In the genomic region with DNA sequence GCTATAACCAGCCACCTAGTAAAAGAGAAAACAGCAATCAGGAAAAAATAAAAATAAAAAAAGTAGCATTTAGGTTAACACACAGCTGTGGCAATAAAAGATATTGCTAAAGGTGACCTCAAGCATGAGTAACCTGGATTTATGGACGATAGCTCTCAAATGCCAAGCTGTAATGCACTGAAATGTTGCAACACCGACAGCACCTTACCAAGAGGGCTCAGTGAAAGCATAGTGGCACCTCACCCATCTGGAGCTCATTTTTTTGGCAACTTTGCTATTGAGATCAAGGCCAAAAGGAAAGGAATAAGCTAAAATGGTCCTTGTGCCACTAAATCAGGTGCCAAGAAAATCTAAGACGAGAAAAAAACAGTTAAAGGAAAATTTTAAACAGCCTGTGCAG, we compare ENCODE assay signal across 21 cellular contexts. TPM values are rescaled to one million over a fixed set of nuclear protein-coding genes. Genes with fewer than 3 reads are reported as not detected.
DNase-seq lines count a peak whose midpoint lies in the region; ATAC-seq, FAIRE-seq and TF ChIP-seq lines count a peak whose summit lies in the region.
"Had no signal": no experiment of that assay in that cellular context is flagged by ENCODE, and none has a peak within 500 bp of the region (broad histone marks: within the 10 kb centered on the region; RNA-seq: fewer than 3 reads in every experiment).

No MANE protein-coding gene starts in this region.

- H3K36me3 ChIP-seq in KMS-11 (ENCODE audit: insufficient read depth) (no peaks in the 10 kb centered on the region), keratinocyte (ENCODE audit: control insufficient read depth in 2 of 2, extremely low read depth in 1 of 2, insufficient read depth in 2 of 2, low read length in 2 of 2) (peaks cover 18 to 24% of the 10 kb centered on the region in 2 experiments)

- H3K4me3 ChIP-seq in A549 (no peak overlapping the region), KMS-11 (IDR thresholded peaks at IDR 0.05; ENCODE audit: insufficient read depth, low read depth, low read length) (no peak overlapping the region), keratinocyte (ENCODE audit: control insufficient read depth in 2 of 3, extremely low read depth in 1 of 3, insufficient read depth in 2 of 3, low read depth in 1 of 3, low read length in 3 of 3) (peak overlapping the region; percentile 60 to 98 (median 96))
- H3K4me3 ChIP-seq: adrenal gland, gastrocnemius medialis, K562, left ventricle myocardium inferior, psoas muscle, spleen had no signal

- no peak for ATAC-seq in A549
- ATAC-seq: activated CD8-positive, alpha-beta T cell treated with anti-CD3 and anti-CD28 coated beads, Interleukin-2, amount 10 ng/mL, durations not matched to agents 7 days and 5 days; gastrocnemius medialis; K562; psoas muscle; stimulated activated memory B cell treated with anti-CD40 and anti-IgM and Interleukin-4, amounts not matched to agents 10 μg/mL and 1 μg/mL and 100 μg/mL, for 72 hours had no signal

- H3K79me2 ChIP-seq in KMS-11 (ENCODE audit: insufficient read depth, low read depth), result no peaks in the 10 kb centered on the region; the same call in 1 of the 2 replicates
- peaks cover 50% of the 10 kb centered on the region for H3K79me2 ChIP-seq in keratinocyte (ENCODE audit: control insufficient read depth, insufficient read depth, low read length)

- POLR2A ChIA-PET in A549 (lab: Yijun Ruan, JAX), result no interaction called here

- TF ChIP-seq CTCF in A549 (IDR thresholded peaks at IDR 0.05), result no peak
- no peak for TF ChIP-seq CTCF in KMS-11 (conservative IDR thresholded peaks at IDR 0.05; ENCODE audit: low read depth, low read length)
- TF ChIP-seq CTCF in keratinocyte (optimal IDR thresholded peaks at IDR 0.05 in 1 of 3, IDR thresholded peaks at IDR 0.05 in 1 of 3, conservative IDR thresholded peaks at IDR 0.05 in 1 of 3; ENCODE audit: extremely low read depth in 1 of 3, insufficient read depth in 2 of 3, low read length in 3 of 3), result no peak

- no peak for TF ChIP-seq POLR2A in A549 (IDR thresholded peaks at IDR 0.05; ENCODE audit: low read length)

- H3K27me3 ChIP-seq in KMS-11 (ENCODE audit: insufficient read depth, low read depth), result no peaks in the 10 kb centered on the region
- H3K27me3 ChIP-seq in keratinocyte (ENCODE audit: control insufficient read depth, extremely low read depth, insufficient read depth, low read length), result no peaks in the 10 kb centered on the region
- H3K27me3 ChIP-seq: adrenal gland, gastrocnemius medialis, spleen had no signal

- no peaks in the 10 kb centered on the region for H3K9me1 ChIP-seq in keratinocyte (ENCODE audit: control insufficient read depth, extremely low read depth, insufficient read depth, low read length)

- dilution Hi-C loops in keratinocyte (cut with MboI; ENCODE audit: extremely low pct_ligation_motif_present, low sequenced_read_pairs), result no loop called here

- peaks cover 22% of the 10 kb centered on the region for H3K4me1 ChIP-seq in A549
- H3K4me1 ChIP-seq in KMS-11 (ENCODE audit: low read depth, poor library complexity, severe bottlenecking), result peaks cover 23% of the 10 kb centered on the region
- H3K4me1 ChIP-seq in keratinocyte (ENCODE audit: control insufficient read depth, extremely low read depth, insufficient read depth, low read length), result peaks cover 12% of the 10 kb centered on the region

- H3K9me3 ChIP-seq in A549, result no peaks in the 10 kb centered on the region; the same call in 2 of the 3 replicates
- H3K9me3 ChIP-seq in keratinocyte (ENCODE audit: control insufficient read depth, low read depth, low read length), result no peaks in the 10 kb centered on the region
- H3K9me3 ChIP-seq: adrenal gland, gastrocnemius medialis, left ventricle myocardium inferior, psoas muscle, spleen had no signal

- DNase-seq in A549 (ENCODE audit: low read depth in 1 of 2, low spot score in 1 of 2) (no peak), SW480 (ENCODE audit: low spot score) (peak; percentile 19), keratinocyte (ENCODE audit: low read depth, low spot score) (no peak), NCI-H146 treated with DMSO at 0.1 percent for 48 hours (lab: John Stamatoyannopoulos, UW; ENCODE audit: unreplicated experiment) (no peak), GM19240 (ENCODE audit: insufficient read length, low spot score) (no peak)
- DNase-seq in effector CD8-positive, alpha-beta T cell (lab: John Stamatoyannopoulos, UW), result no peak
- DNase-seq in stimulated activated CD4-positive, alpha-beta T cell treated with anti-CD3 and anti-CD28 coated beads, Interleukin-4, amount 100 ng/mL, for 1 hour, result no peak
- DNase-seq: activated CD8-positive, alpha-beta T cell treated with anti-CD3 and anti-CD28 coated beads, Interleukin-2, amount 10 ng/mL, durations not matched to agents 7 days and 5 days; gastrocnemius medialis; GDM1; left ventricle myocardium inferior; NCI-H1417 treated with DMSO at 0.1 percent for 48 hours; NCI-H524 treated with DMSO at 0.1 percent for 48 hours; psoas muscle; spleen had no signal

- H3K4me2 ChIP-seq in A549, result peak overlapping the region; percentile 94; the same call in 2 of the 3 replicates
- H3K4me2 ChIP-seq in KMS-11, result 0 out of 2 replicates have a peak overlapping the region, but pooled peaks have one; percentile 78
- H3K4me2 ChIP-seq in keratinocyte (ENCODE audit: control insufficient read depth, extremely low read depth, insufficient read depth, low read depth, low read length), result peak overlapping the region; percentile 78

- no peak for TF ChIP-seq EP300 in A549 (IDR thresholded peaks at IDR 0.05)

- TF ChIP-seq RAD21 in A549 (conservative IDR thresholded peaks at IDR 0.05 in 1 of 2, IDR thresholded peaks at IDR 0.05 in 1 of 2), result no peak

- WGBS in A549 (ENCODE audit: missing lambda C conversion rate), result 67% methylated on average over 3 of the region's 3 CpGs

- H3K9ac ChIP-seq in KMS-11 (no peak overlapping the region), keratinocyte (ENCODE audit: control insufficient read depth, extremely low read depth, insufficient read depth, low read length) (peak overlapping the region; percentile 24)

- FAIRE-seq in A549 (lab: Jason Lieb, UNC), result no peak
- peak; percentile 68 for FAIRE-seq in keratinocyte (lab: Jason Lieb, UNC)
- FAIRE-seq: endothelial cell of umbilical vein, K562, RCC 7860 had no signal

- CTCF ChIA-PET in A549 (lab: Yijun Ruan, JAX), result interaction anchor here (0.8 to 1.2 kb wide), 4 partner anchors 22 to 60 kb away, joined by 3 to 5 read pairs (median 4); no protein-coding TSS in a partner anchor

- H2AFZ ChIP-seq in KMS-11 (ENCODE audit: low read depth) (no peak overlapping the region), keratinocyte (ENCODE audit: control insufficient read depth, low read length) (no peak overlapping the region)

- H3K27ac ChIP-seq in A549 (0 out of 6 replicates have a peak overlapping the region, but pooled peaks of 1 of the 2 experiments have one; percentile 6), KMS-11 (no peak overlapping the region), keratinocyte (ENCODE audit: control insufficient read depth, insufficient read depth, low read length) (peak overlapping the region; percentile 100)
- H3K27ac ChIP-seq: adrenal gland, gastrocnemius medialis, left ventricle myocardium inferior, psoas muscle, spleen had no signal

- H4K20me1 ChIP-seq in KMS-11 (ENCODE audit: insufficient read depth) (no peaks in the 10 kb centered on the region), keratinocyte (ENCODE audit: control insufficient read depth, extremely low read depth, insufficient read depth, low read length) (no peaks in the 10 kb centered on the region)

TF ChIP-seq in A549, 52 proteins besides CTCF, POLR2A, EP300 and RAD21:
- TF ChIP-seq ZSCAN20 (CRISPR knock-in tag; IDR thresholded peaks at IDR 0.05), result no peak
- no peak for TF ChIP-seq EHMT2 (IDR thresholded peaks at IDR 0.05; ENCODE audit: low read depth)
- TF ChIP-seq TP53 (CRISPR knock-in tag; IDR thresholded peaks at IDR 0.05), result no peak
- TF ChIP-seq RARB (CRISPR knock-in tag; IDR thresholded peaks at IDR 0.05), result no peak
- peak in 1 of 2 experiments; percentile 41; a peak in 1 of 4 replicates for TF ChIP-seq CEBPB (IDR thresholded peaks at IDR 0.05)
- no peak for TF ChIP-seq FOSB (CRISPR knock-in tag; IDR thresholded peaks at IDR 0.05)
- TF ChIP-seq, protein P1, sequence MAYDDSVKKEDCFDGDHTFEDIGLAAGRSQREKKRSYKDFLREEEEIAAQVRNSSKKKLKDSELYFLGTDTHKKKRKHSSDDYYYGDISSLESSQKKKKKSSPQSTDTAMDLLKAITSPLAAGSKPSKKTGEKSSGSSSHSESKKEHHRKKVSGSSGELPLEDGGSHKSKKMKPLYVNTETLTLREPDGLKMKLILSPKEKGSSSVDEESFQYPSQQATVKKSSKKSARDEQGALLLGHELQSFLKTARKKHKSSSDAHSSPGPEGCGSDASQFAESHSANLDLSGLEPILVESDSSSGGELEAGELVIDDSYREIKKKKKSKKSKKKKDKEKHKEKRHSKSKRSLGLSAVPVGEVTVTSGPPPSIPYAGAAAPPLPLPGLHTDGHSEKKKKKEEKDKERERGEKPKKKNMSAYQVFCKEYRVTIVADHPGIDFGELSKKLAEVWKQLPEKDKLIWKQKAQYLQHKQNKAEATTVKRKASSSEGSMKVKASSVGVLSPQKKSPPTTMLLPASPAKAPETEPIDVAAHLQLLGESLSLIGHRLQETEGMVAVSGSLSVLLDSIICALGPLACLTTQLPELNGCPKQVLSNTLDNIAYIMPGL (CRISPR knock-in tag; IDR thresholded peaks at IDR 0.05; ENCODE audit: borderline replicate concordance), result no peak
- no peak for TF ChIP-seq SMC3 (IDR thresholded peaks at IDR 0.05)
TF ChIP-seq in A549: peak in this region for 1.

RNA-seq across cellular contexts. Expression of a gene that starts 2.5 kb away (rescaled TPM):
- polyA plus RNA-seq in A549 (2011; rRNA removed) (90.2 and 97.7 TPM in 2 replicates), A549 (2017; fragmentation: RNase III; extraction: RNeasy Plus Mini Kit Qiagen cat#74134 plus additional on column Dnase treatment) (38.5 to 41.8 TPM (median 39.3 TPM) in 3 replicates), keratinocyte (85.8 to 146 TPM (median 124 TPM) in 3 replicates)
- polyA plus RNA-seq in A549 (2012; cell fraction: cytosol; rRNA removed), result 26.2 and 31.3 TPM in 2 replicates
- polyA plus RNA-seq in A549 (2012; cell fraction: nucleus; rRNA removed), result 18.3 and 26.1 TPM in 2 replicates
- polyA minus RNA-seq in A549 (2011; rRNA and poly(A)+ RNA removed), result 58.1 and 68.6 TPM in 2 replicates
- polyA plus RNA-seq in keratinocyte (2011; ENCODE audit: low read depth), result 34.3 TPM
- 50.9 and 112 TPM in 2 replicates for polyA plus RNA-seq in keratinocyte (2011; cell fraction: cytosol; rRNA removed)
- 146 and 190 TPM in 2 replicates for polyA plus RNA-seq in keratinocyte (2011; cell fraction: nucleus; rRNA removed)
- 57.9 and 59.7 TPM in 2 replicates for polyA plus RNA-seq in keratinocyte (2012; ENCODE audit: low replicate concordance)
- polyA minus RNA-seq in keratinocyte, result 83.0 to 239 TPM (median 181 TPM) in 3 replicates
- polyA minus RNA-seq in keratinocyte (2011; cell fraction: cytosol; rRNA and poly(A)+ RNA removed), result 73.3 TPM
- 131 and 227 TPM in 2 replicates for polyA minus RNA-seq in keratinocyte (2011; cell fraction: nucleus; rRNA and poly(A)+ RNA removed)

Comparison
In these comparisons a context has a peak if more than half of its experiments do, and no peak if none do; other contexts are left out.
1. H3K4me3 ChIP-seq: peak in keratinocyte (3 of 3); none in A549 (single experiment) and KMS-11 (single experiment).
2. Peak in every context shown above with its lines, with median percentiles within 50 percentile points of each other: H3K4me2 ChIP-seq.